Comparison of ENCODE assay signal across 9 cellular contexts in the genomic region with DNA sequence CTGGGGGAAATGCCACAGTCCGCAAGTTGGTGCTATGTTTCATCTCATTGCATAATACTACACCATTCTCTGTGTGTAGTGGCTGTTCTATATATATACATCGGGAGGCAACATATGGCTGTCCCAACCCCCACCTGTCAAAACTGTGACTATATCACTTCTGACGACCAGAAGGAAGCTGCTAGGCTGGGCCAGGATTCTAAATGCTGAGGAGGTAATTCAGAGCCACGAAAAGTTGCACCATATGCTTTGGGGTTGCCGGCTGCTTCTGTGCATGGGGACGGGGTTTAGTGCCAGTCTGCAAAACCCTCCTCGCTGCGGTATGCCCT. TPM values are rescaled to one million over a fixed set of nuclear protein-coding genes. Genes with fewer than 3 reads are reported as not detected.
DNase-seq lines count a peak whose midpoint lies in the region; ATAC-seq and TF ChIP-seq lines count a peak whose summit lies in the region.
"Had no signal": no experiment of that assay in that cellular context is flagged by ENCODE, and none has a peak within 500 bp of the region (broad histone marks: within the 10 kb centered on the region; RNA-seq: fewer than 3 reads in every experiment).

No MANE protein-coding gene starts in this region.

- no peak overlapping the region for H3K4me3 ChIP-seq in smooth muscle cell

- TF ChIP-seq CTCF in smooth muscle cell (IDR thresholded peaks at IDR 0.05; ENCODE audit: borderline replicate concordance, insufficient read depth, poor library complexity, severe bottlenecking), result no peak

- H3K9ac ChIP-seq in smooth muscle cell (ENCODE audit: low read depth), result no peak overlapping the region

- peak overlapping the region; percentile 78 for H3K4me2 ChIP-seq in smooth muscle cell

- H3F3A ChIP-seq in smooth muscle cell (ENCODE audit: low read depth), result no peaks in the 10 kb centered on the region

- DNase-seq in NCI-H510A treated with DMSO at 0.1 percent for 48 hours (lab: John Stamatoyannopoulos, UW) (peak; percentile 39), NCI-H510A (lab: John Stamatoyannopoulos, UW) (no peak), NCI-H2171 treated with DMSO at 0.1 percent for 48 hours (lab: John Stamatoyannopoulos, UW) (peak; percentile 94), anterior cingulate cortex (lab: John Stamatoyannopoulos, UW) (peak in 34 of 58 donors; percentile 7 to 77 (median 37)), smooth muscle cell (lab: John Stamatoyannopoulos, UW; ENCODE audit: unreplicated experiment) (no peak), iPS-NIHi11 (ENCODE audit: low spot score) (no peak), SW480 (ENCODE audit: low spot score) (no peak)

- H3K27me3 ChIP-seq in smooth muscle cell (ENCODE audit: low read depth), result no peaks in the 10 kb centered on the region

- H3K4me1 ChIP-seq in smooth muscle cell (ENCODE audit: low read depth), result peaks cover 11% of the 10 kb centered on the region

- WGBS in smooth muscle cell (ENCODE audit: low lambda C conversion rate), result 57% methylated on average over 8 of the region's 8 CpGs

- H4K20me1 ChIP-seq in smooth muscle cell (ENCODE audit: low read depth), result no peaks in the 10 kb centered on the region

- H3K27ac ChIP-seq in smooth muscle cell (ENCODE audit: low read depth), result no peak overlapping the region
- H3K27ac ChIP-seq: C4-2B had no signal

- no peak overlapping the region for H2AFZ ChIP-seq in smooth muscle cell (ENCODE audit: low read depth)

- H3K79me2 ChIP-seq in smooth muscle cell (ENCODE audit: low read depth), result no peaks in the 10 kb centered on the region

- ATAC-seq in GM21367 (IDR thresholded peaks at IDR 0.05; ENCODE audit: unreplicated experiment), result no peak

- H3K36me3 ChIP-seq in smooth muscle cell (ENCODE audit: low read depth), result no peaks in the 10 kb centered on the region

- H3K9me3 ChIP-seq in smooth muscle cell (replicated peaks; ENCODE audit: low read depth), result no peaks in the 10 kb centered on the region

RNA-seq across cellular contexts. Expression of a gene that starts 50.5 kb away (rescaled TPM):
- total RNA-seq in smooth muscle cell, result 1.3 and 3.5 TPM in 2 replicates
- 3.5 and 4.5 TPM in 2 replicates for polyA plus RNA-seq in smooth muscle cell

Comparison
In these comparisons a context has a peak if more than half of its experiments do, and no peak if none do; other contexts are left out.
1. DNase-seq: peak in NCI-H510A treated with DMSO at 0.1 percent for 48 hours (single experiment), NCI-H2171 treated with DMSO at 0.1 percent for 48 hours (single experiment) and anterior cingulate cortex (34 of 58); none in NCI-H510A (single experiment), smooth muscle cell (single experiment), iPS-NIHi11 (single experiment) and SW480 (single experiment).